ENCODE assay signal across 30 cellular contexts in genomic region chr2:224109710-224110109, GRCh38.
"Had no signal": no experiment of that assay in that cellular context is flagged by ENCODE, and none has a peak within 500 bp of the region (broad histone marks: within the 10 kb centered on the region; RNA-seq: fewer than 3 reads in every experiment).

No MANE protein-coding gene starts in this region.

- H3K27ac ChIP-seq: Peyer's patch, RWPE1, SJSA1 had no signal

- H3K9me3 Mint-ChIP-seq: activated B cell treated with CpG ODN at 0.5 μM for 24 hours had no signal

- FAIRE-seq: astrocyte, TTC549 had no signal

- DNase-seq: activated B cell treated with CpG ODN at 0.5 μM for 24 hours; activated CD4-positive, alpha-beta memory T cell treated with anti-CD3 and anti-CD28 coated beads for 36 hours; activated CD4-positive, alpha-beta T cell treated with anti-CD3 and anti-CD28 coated beads for 1 hour; activated CD4-positive, alpha-beta T cell treated with anti-CD3 and anti-CD28 coated beads, Interleukin-2, amount 10 ng/mL, durations not matched to agents 24 days and 14 days; activated CD8-positive, alpha-beta memory T cell treated with anti-CD3 and anti-CD28 coated beads for 24 hours; activated effector memory CD4-positive, alpha-beta T cell treated with anti-CD3 and anti-CD28 coated beads, Interleukin-2, amount 50 U/mL, for 16 hours; activated naive CD4-positive, alpha-beta T cell treated with Interleukin-2 at 50 U/mL for 16 hours; activated naive CD8-positive, alpha-beta T cell treated with anti-CD3 and anti-CD28 coated beads, Interleukin-2, amount 50 U/mL, for 24 hours; activated T-cell treated with anti-CD3 and anti-CD28 coated beads, Interleukin-2, amount 50 U/mL, for 4 hours; amygdala; MG63; NCI-H1105; NCI-H1436; NCI-H1694 treated with DMSO at 0.1 percent for 48 hours; NCI-H2029 treated with DMSO at 0.1 percent for 48 hours; NCI-H345; NCI-H510A; NCI-H526 treated with DMSO at 0.1 percent for 48 hours; NCI-H82; Peyer's patch; Right ventricle myocardium superior; T-helper 17 cell; T-helper 9 cell had no signal

- H3K4me1 Mint-ChIP-seq: activated B cell treated with CpG ODN at 0.5 μM for 24 hours; activated CD4-positive, alpha-beta T cell treated with anti-CD3 and anti-CD28 coated beads, Interleukin-2, amount 10 ng/mL, durations not matched to agents 24 days and 14 days; activated naive CD8-positive, alpha-beta T cell treated with anti-CD3 and anti-CD28 coated beads, Interleukin-2, amount 50 U/mL, for 24 hours; brain; central memory CD8-positive, alpha-beta T cell; T-helper 17 cell had no signal

- H3K4me3 Mint-ChIP-seq: activated B cell treated with CpG ODN at 0.5 μM for 24 hours; activated CD4-positive, alpha-beta memory T cell treated with anti-CD3 and anti-CD28 coated beads for 36 hours; activated CD4-positive, alpha-beta T cell treated with anti-CD3 and anti-CD28 coated beads, Interleukin-2, amount 10 ng/mL, durations not matched to agents 24 days and 14 days; activated naive CD8-positive, alpha-beta T cell treated with anti-CD3 and anti-CD28 coated beads, Interleukin-2, amount 50 U/mL, for 24 hours; activated T-cell treated with anti-CD3 and anti-CD28 coated beads, Interleukin-2, amount 50 U/mL, for 4 hours; brain; central memory CD8-positive, alpha-beta T cell; T-helper 17 cell had no signal

- H3K9me3 ChIP-seq: Peyer's patch, SJSA1 had no signal

- H3K27me3 ChIP-seq: MG63, Peyer's patch, SJSA1 had no signal

- H3K36me3 Mint-ChIP-seq: activated CD4-positive, alpha-beta memory T cell treated with anti-CD3 and anti-CD28 coated beads for 36 hours; activated naive CD4-positive, alpha-beta T cell treated with anti-CD3 and anti-CD28 coated beads, Interleukin-2, amount 50 U/mL, for 72 hours; brain had no signal

- H3K4me1 ChIP-seq: Peyer's patch, SJSA1 had no signal

- H3K4me3 ChIP-seq: MG63, Peyer's patch, SJSA1 had no signal

- H3K36me3 ChIP-seq: MG63, Peyer's patch, SJSA1 had no signal

- ATAC-seq: activated naive CD4-positive, alpha-beta T cell treated with anti-CD3 and anti-CD28 coated beads, Interleukin-2, amount 50 U/mL, for 72 hours; activated naive CD8-positive, alpha-beta T cell treated with anti-CD3 and anti-CD28 coated beads, Interleukin-2, amount 50 U/mL, for 24 hours; activated T-cell treated with anti-CD3 and anti-CD28 coated beads, Interleukin-2, amount 50 U/mL, for 4 hours; T-helper 17 cell had no signal

- H3K27ac Mint-ChIP-seq: activated B cell treated with CpG ODN at 0.5 μM for 24 hours; activated CD4-positive, alpha-beta memory T cell treated with anti-CD3 and anti-CD28 coated beads for 36 hours; activated CD4-positive, alpha-beta T cell treated with anti-CD3 and anti-CD28 coated beads, Interleukin-2, amount 10 ng/mL, durations not matched to agents 24 days and 14 days; activated naive CD4-positive, alpha-beta T cell treated with anti-CD3 and anti-CD28 coated beads, Interleukin-2, amount 50 U/mL, for 72 hours; activated naive CD8-positive, alpha-beta T cell treated with anti-CD3 and anti-CD28 coated beads, Interleukin-2, amount 50 U/mL, for 24 hours; T-helper 17 cell had no signal
